In genomic region chr20:41618807-41619294, GRCh38 we compare ENCODE assay signal across 1 cellular context.
TF ChIP-seq lines count a peak whose summit lies in the region.

No MANE protein-coding gene starts in this region.

TF ChIP-seq in HepG2, 621 proteins besides CTCF, POLR2A, EP300 and RAD21 (continued from another document):
- TF ChIP-seq NRL (CRISPR knock-in tag; IDR thresholded peaks at IDR 0.05; ENCODE audit: borderline replicate concordance) (peak; percentile 71), ZNF317 (CRISPR knock-in tag; IDR thresholded peaks at IDR 0.05) (0 out of 2 replicates have a peak, but pooled peaks have one; percentile 70), U2AF2 (IDR thresholded peaks at IDR 0.05; ENCODE audit: low read depth, low read length) (no peak), CREM (IDR thresholded peaks at IDR 0.05) (no peak), CREM (CRISPR knock-in tag; IDR thresholded peaks at IDR 0.05) (0 out of 2 replicates have a peak, but pooled peaks have one; percentile 30), ZNF766 (CRISPR knock-in tag; IDR thresholded peaks at IDR 0.05; ENCODE audit: borderline replicate concordance) (no peak), CEBPB (IDR thresholded peaks at IDR 0.05; ENCODE audit: borderline replicate concordance, low read depth, low read length) (no peak), MYPOP (CRISPR knock-in tag; IDR thresholded peaks at IDR 0.05) (0 out of 2 replicates have a peak, but pooled peaks have one; percentile 21), MAF1 (CRISPR knock-in tag; IDR thresholded peaks at IDR 0.05; ENCODE audit: borderline replicate concordance) (no peak), ZFP37 (CRISPR knock-in tag; IDR thresholded peaks at IDR 0.05; ENCODE audit: borderline replicate concordance) (peak; percentile 80; the same call in 1 of the 2 replicates), HNRNPLL (IDR thresholded peaks at IDR 0.05; ENCODE audit: low read depth, low read length, poor library complexity, severe bottlenecking) (peak; percentile 8), FOSL2 (CRISPR knock-in tag; IDR thresholded peaks at IDR 0.05) (no peak), ZNF776 (CRISPR knock-in tag; IDR thresholded peaks at IDR 0.05) (no peak), TMF1 (CRISPR knock-in tag; IDR thresholded peaks at IDR 0.05; ENCODE audit: low read depth) (0 out of 2 replicates have a peak, but pooled peaks have one; percentile 44), KDM5B (CRISPR knock-in tag; IDR thresholded peaks at IDR 0.05; ENCODE audit: borderline replicate concordance) (peak; percentile 52; the same call in 1 of the 2 replicates), HDAC1 (CRISPR knock-in tag; IDR thresholded peaks at IDR 0.05) (peak; percentile 31; the same call in 1 of the 2 replicates)
- TF ChIP-seq, protein P1, sequence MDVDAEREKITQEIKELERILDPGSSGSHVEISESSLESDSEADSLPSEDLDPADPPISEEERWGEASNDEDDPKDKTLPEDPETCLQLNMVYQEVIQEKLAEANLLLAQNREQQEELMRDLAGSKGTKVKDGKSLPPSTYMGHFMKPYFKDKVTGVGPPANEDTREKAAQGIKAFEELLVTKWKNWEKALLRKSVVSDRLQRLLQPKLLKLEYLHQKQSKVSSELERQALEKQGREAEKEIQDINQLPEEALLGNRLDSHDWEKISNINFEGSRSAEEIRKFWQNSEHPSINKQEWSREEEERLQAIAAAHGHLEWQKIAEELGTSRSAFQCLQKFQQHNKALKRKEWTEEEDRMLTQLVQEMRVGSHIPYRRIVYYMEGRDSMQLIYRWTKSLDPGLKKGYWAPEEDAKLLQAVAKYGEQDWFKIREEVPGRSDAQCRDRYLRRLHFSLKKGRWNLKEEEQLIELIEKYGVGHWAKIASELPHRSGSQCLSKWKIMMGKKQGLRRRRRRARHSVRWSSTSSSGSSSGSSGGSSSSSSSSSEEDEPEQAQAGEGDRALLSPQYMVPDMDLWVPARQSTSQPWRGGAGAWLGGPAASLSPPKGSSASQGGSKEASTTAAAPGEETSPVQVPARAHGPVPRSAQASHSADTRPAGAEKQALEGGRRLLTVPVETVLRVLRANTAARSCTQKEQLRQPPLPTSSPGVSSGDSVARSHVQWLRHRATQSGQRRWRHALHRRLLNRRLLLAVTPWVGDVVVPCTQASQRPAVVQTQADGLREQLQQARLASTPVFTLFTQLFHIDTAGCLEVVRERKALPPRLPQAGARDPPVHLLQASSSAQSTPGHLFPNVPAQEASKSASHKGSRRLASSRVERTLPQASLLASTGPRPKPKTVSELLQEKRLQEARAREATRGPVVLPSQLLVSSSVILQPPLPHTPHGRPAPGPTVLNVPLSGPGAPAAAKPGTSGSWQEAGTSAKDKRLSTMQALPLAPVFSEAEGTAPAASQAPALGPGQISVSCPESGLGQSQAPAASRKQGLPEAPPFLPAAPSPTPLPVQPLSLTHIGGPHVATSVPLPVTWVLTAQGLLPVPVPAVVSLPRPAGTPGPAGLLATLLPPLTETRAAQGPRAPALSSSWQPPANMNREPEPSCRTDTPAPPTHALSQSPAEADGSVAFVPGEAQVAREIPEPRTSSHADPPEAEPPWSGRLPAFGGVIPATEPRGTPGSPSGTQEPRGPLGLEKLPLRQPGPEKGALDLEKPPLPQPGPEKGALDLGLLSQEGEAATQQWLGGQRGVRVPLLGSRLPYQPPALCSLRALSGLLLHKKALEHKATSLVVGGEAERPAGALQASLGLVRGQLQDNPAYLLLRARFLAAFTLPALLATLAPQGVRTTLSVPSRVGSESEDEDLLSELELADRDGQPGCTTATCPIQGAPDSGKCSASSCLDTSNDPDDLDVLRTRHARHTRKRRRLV (CRISPR knock-in tag; IDR thresholded peaks at IDR 0.05), result peak; percentile 68; the same call in 1 of the 2 replicates
- TF ChIP-seq, protein P2, sequence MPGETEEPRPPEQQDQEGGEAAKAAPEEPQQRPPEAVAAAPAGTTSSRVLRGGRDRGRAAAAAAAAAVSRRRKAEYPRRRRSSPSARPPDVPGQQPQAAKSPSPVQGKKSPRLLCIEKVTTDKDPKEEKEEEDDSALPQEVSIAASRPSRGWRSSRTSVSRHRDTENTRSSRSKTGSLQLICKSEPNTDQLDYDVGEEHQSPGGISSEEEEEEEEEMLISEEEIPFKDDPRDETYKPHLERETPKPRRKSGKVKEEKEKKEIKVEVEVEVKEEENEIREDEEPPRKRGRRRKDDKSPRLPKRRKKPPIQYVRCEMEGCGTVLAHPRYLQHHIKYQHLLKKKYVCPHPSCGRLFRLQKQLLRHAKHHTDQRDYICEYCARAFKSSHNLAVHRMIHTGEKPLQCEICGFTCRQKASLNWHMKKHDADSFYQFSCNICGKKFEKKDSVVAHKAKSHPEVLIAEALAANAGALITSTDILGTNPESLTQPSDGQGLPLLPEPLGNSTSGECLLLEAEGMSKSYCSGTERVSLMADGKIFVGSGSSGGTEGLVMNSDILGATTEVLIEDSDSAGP (CRISPR knock-in tag; IDR thresholded peaks at IDR 0.05; ENCODE audit: borderline replicate concordance), result peak; percentile 35; the same call in 1 of the 2 replicates
- TF ChIP-seq, protein P3, sequence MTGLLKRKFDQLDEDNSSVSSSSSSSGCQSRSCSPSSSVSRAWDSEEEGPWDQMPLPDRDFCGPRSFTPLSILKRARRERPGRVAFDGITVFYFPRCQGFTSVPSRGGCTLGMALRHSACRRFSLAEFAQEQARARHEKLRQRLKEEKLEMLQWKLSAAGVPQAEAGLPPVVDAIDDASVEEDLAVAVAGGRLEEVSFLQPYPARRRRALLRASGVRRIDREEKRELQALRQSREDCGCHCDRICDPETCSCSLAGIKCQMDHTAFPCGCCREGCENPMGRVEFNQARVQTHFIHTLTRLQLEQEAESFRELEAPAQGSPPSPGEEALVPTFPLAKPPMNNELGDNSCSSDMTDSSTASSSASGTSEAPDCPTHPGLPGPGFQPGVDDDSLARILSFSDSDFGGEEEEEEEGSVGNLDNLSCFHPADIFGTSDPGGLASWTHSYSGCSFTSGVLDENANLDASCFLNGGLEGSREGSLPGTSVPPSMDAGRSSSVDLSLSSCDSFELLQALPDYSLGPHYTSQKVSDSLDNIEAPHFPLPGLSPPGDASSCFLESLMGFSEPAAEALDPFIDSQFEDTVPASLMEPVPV (CRISPR knock-in tag; IDR thresholded peaks at IDR 0.05), result peak; percentile 60; the same call in 1 of the 2 replicates
- TF ChIP-seq, protein P4, sequence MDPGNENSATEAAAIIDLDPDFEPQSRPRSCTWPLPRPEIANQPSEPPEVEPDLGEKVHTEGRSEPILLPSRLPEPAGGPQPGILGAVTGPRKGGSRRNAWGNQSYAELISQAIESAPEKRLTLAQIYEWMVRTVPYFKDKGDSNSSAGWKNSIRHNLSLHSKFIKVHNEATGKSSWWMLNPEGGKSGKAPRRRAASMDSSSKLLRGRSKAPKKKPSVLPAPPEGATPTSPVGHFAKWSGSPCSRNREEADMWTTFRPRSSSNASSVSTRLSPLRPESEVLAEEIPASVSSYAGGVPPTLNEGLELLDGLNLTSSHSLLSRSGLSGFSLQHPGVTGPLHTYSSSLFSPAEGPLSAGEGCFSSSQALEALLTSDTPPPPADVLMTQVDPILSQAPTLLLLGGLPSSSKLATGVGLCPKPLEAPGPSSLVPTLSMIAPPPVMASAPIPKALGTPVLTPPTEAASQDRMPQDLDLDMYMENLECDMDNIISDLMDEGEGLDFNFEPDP (CRISPR knock-in tag; conservative IDR thresholded peaks at IDR 0.05), result no peak
- TF ChIP-seq, protein P5, sequence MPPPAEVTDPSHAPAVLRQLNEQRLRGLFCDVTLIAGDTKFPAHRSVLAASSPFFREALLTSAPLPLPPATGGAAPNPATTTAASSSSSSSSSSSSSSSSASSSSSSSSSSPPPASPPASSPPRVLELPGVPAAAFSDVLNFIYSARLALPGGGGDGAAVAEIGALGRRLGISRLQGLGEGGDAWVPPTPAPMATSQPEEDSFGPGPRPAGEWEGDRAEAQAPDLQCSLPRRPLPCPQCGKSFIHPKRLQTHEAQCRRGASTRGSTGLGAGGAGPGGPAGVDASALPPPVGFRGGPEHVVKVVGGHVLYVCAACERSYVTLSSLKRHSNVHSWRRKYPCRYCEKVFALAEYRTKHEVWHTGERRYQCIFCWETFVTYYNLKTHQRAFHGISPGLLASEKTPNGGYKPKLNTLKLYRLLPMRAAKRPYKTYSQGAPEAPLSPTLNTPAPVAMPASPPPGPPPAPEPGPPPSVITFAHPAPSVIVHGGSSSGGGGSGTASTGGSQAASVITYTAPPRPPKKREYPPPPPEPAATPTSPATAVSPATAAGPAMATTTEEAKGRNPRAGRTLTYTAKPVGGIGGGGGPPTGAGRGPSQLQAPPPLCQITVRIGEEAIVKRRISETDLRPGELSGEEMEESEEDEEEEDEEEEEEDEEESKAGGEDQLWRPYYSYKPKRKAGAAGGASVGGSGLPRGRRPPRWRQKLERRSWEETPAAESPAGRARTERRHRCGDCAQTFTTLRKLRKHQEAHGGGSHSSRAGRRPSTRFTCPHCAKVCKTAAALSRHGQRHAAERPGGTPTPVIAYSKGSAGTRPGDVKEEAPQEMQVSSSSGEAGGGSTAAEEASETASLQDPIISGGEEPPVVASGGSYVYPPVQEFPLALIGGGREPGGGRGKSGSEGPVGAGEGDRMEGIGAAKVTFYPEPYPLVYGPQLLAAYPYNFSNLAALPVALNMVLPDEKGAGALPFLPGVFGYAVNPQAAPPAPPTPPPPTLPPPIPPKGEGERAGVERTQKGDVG (CRISPR knock-in tag; IDR thresholded peaks at IDR 0.05; ENCODE audit: borderline replicate concordance), result 0 out of 2 replicates have a peak, but pooled peaks have one; percentile 33
TF ChIP-seq in HepG2: peak in this region for 72.
